ENCODE assay signal across 21 cellular contexts in the genomic region with DNA sequence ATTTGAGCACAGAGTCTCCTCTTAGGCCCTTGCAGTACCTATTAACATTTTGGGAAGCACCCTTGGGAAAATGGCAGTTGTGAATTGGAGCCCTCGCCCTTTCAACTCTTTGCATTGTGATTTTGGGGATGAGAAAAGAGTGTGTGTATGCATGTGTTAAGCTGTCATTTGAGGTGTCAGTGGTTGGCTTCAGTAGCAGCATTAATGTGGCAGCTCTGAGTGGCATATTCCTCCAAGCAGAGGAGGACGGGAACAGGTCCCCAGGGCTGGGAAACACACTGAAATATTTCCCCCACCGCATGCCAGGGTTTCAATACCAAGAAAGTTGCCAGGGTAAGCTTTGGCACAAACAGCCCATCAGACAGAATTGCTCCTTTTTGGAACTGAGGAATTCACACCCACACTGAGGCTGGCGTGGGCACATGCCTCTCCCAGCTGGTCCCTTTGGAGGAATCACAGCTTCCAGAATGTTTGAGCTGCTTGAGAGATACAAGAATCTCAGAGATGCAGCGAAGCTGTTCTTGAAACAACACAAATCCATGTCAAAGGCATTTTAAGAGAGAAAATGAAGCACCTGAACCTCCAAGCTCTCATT.
A peak's percentile ranks its signal among the peaks of the same experiment; 100 is the strongest.
DNase-seq lines count a peak whose midpoint lies in the region; ATAC-seq and TF ChIP-seq lines count a peak whose summit lies in the region.
"Had no signal": no experiment of that assay in that cellular context is flagged by ENCODE, and none has a peak within 500 bp of the region (broad histone marks: within the 10 kb centered on the region; RNA-seq: fewer than 3 reads in every experiment).

No MANE protein-coding gene starts in this region.

- H3K27ac ChIP-seq in PC-9 (no peak overlapping the region), cingulate gyrus (ENCODE audit: low read depth, low read length) (peak overlapping the region; percentile 29), neural cell (ENCODE audit: low read length) (peak overlapping the region; percentile 71), heart right ventricle (no peak overlapping the region), upper lobe of right lung (no peak overlapping the region)
- H3K27ac ChIP-seq: A549, BLaER1, SJCRH30 had no signal

- TF ChIP-seq EP300 in neural cell (conservative IDR thresholded peaks at IDR 0.05; ENCODE audit: poor library complexity, severe bottlenecking), result peak; percentile 95

- no peaks in the 10 kb centered on the region for H3K4me1 Mint-ChIP-seq in effector memory CD8-positive, alpha-beta T cell (ENCODE audit: low read depth in 2 of 2)
- H3K4me1 Mint-ChIP-seq in osteocyte (ENCODE audit: unreplicated experiment), result no peaks in the 10 kb centered on the region
- H3K4me1 Mint-ChIP-seq: CD4-positive, alpha-beta memory T cell had no signal

- no TSS peak for BruUV-seq in PC-9 (replicated peaks; lab: Mats Ljungman, UMichigan)

- no peaks in the 10 kb centered on the region for H3K9me3 Mint-ChIP-seq in effector memory CD8-positive, alpha-beta T cell
- H3K9me3 Mint-ChIP-seq in osteocyte (ENCODE audit: unreplicated experiment), result no peaks in the 10 kb centered on the region

- no peaks in the 10 kb centered on the region for H3K36me3 Mint-ChIP-seq in effector memory CD8-positive, alpha-beta T cell (ENCODE audit: insufficient read depth)
- H3K36me3 Mint-ChIP-seq in osteocyte (ENCODE audit: unreplicated experiment), result no peaks in the 10 kb centered on the region
- H3K36me3 Mint-ChIP-seq: CD4-positive, alpha-beta memory T cell had no signal

- H3K4me3 Mint-ChIP-seq in effector memory CD8-positive, alpha-beta T cell, result no peak overlapping the region
- no peak overlapping the region for H3K4me3 Mint-ChIP-seq in osteocyte (ENCODE audit: unreplicated experiment)
- H3K4me3 Mint-ChIP-seq: CD4-positive, alpha-beta memory T cell had no signal

- H3F3A ChIP-seq in PC-9 (ENCODE audit: insufficient read depth, low read depth) (no peaks in the 10 kb centered on the region), neural cell (ENCODE audit: insufficient read depth, low read length, poor library complexity, severe bottlenecking) (no peaks in the 10 kb centered on the region)

- H3K36me3 ChIP-seq in PC-9 (ENCODE audit: low read depth), result no peaks in the 10 kb centered on the region
- H3K36me3 ChIP-seq in neural cell (ENCODE audit: insufficient read depth, low read length), result no peaks in the 10 kb centered on the region
- H3K36me3 ChIP-seq in heart right ventricle, result no peaks in the 10 kb centered on the region
- H3K36me3 ChIP-seq in upper lobe of right lung, result no peaks in the 10 kb centered on the region
- H3K36me3 ChIP-seq: BLaER1, SJCRH30 had no signal

- TF ChIP-seq CTCF in PC-9 (conservative IDR thresholded peaks at IDR 0.05), result no peak
- no peak for TF ChIP-seq CTCF in neural cell (IDR thresholded peaks at IDR 0.05; ENCODE audit: poor library complexity, severe bottlenecking)
- no peak for TF ChIP-seq CTCF in heart right ventricle (IDR thresholded peaks at IDR 0.05)
- TF ChIP-seq CTCF in osteocyte (IDR thresholded peaks at IDR 0.05), result no peak
- no peak for TF ChIP-seq CTCF in upper lobe of right lung (IDR thresholded peaks at IDR 0.05)

- CTCF ChIA-PET in PC-9 (lab: Charles Lee), result interaction anchor here (0.5 kb wide), 1 partner anchor 626 kb away, joined by 6 read pairs; no protein-coding TSS in a partner anchor

- H3K4me1 ChIP-seq in PC-9 (replicated peaks; ENCODE audit: insufficient read depth), result no peaks in the 10 kb centered on the region
- no peaks in the 10 kb centered on the region for H3K4me1 ChIP-seq in heart right ventricle
- H3K4me1 ChIP-seq in upper lobe of right lung, result no peaks in the 10 kb centered on the region
- H3K4me1 ChIP-seq: A549, BLaER1, SJCRH30 had no signal

- no peaks in the 10 kb centered on the region for H3K79me2 ChIP-seq in PC-9 (ENCODE audit: low read depth)
- no peaks in the 10 kb centered on the region for H3K79me2 ChIP-seq in neural cell (replicated peaks; ENCODE audit: insufficient read depth, low read length)

- H3K9ac ChIP-seq in neural cell (ENCODE audit: low read length), result peak overlapping the region; percentile 48
- H3K9ac ChIP-seq: BLaER1 had no signal

- no peak overlapping the region for H3K27ac Mint-ChIP-seq in effector memory CD8-positive, alpha-beta T cell
- H3K27ac Mint-ChIP-seq in osteocyte (ENCODE audit: unreplicated experiment), result no peak overlapping the region
- H3K27ac Mint-ChIP-seq: CD4-positive, alpha-beta memory T cell had no signal

- H3K4me3 ChIP-seq in PC-9, result no peak overlapping the region
- peak overlapping the region; percentile 30 for H3K4me3 ChIP-seq in neural cell (ENCODE audit: low read length)
- H3K4me3 ChIP-seq in heart right ventricle, result no peak overlapping the region
- H3K4me3 ChIP-seq in upper lobe of right lung, result no peak overlapping the region
- H3K4me3 ChIP-seq: A549, BLaER1, SJCRH30 had no signal

- H3K27me3 ChIP-seq in PC-9 (ENCODE audit: insufficient read depth, low read depth) (no peaks in the 10 kb centered on the region), neural cell (ENCODE audit: insufficient read depth, low read depth, low read length) (no peaks in the 10 kb centered on the region), heart right ventricle (peaks cover 0 to 15% (median 4%) of the 10 kb centered on the region in 7 donors), upper lobe of right lung (peaks cover 7% of the 10 kb centered on the region)
- H3K27me3 ChIP-seq: BLaER1, SJCRH30 had no signal

- WGBS in heart right ventricle, 2 donors, result 67 to 72% methylated on average over 5 of the region's 5 CpGs

- no peaks in the 10 kb centered on the region for H3K9me2 ChIP-seq in PC-9 (ENCODE audit: insufficient read depth)
- H3K9me2 ChIP-seq in neural cell (ENCODE audit: insufficient read depth, low read length), result no peaks in the 10 kb centered on the region

- intact Hi-C loops in PC-9 (cut with micrococcal nuclease; ENCODE audit: unreplicated experiment), result no loop called here
- intact Hi-C loops in heart right ventricle (cut with DNase I), result no loop called here
- intact Hi-C loops in upper lobe of right lung (cut with DNase I), result no loop called here

- no peaks in the 10 kb centered on the region for H3K9me3 ChIP-seq in PC-9 (ENCODE audit: insufficient read depth, low read depth)
- H3K9me3 ChIP-seq in neural cell (ENCODE audit: low read length), result no peaks in the 10 kb centered on the region
- no peaks in the 10 kb centered on the region for H3K9me3 ChIP-seq in heart right ventricle
- no peaks in the 10 kb centered on the region for H3K9me3 ChIP-seq in upper lobe of right lung
- H3K9me3 ChIP-seq: A549, BLaER1, SJCRH30 had no signal

- H2AFZ ChIP-seq in PC-9 (0 out of 2 replicates have a peak overlapping the region, but pooled peaks have one; percentile 41), neural cell (ENCODE audit: low read depth, low read length) (no peak overlapping the region)

- no peak overlapping the region for H3K4me2 ChIP-seq in PC-9
- H3K4me2 ChIP-seq in neural cell (ENCODE audit: low read length), result peak overlapping the region; percentile 26
- H3K4me2 ChIP-seq: A549, BLaER1 had no signal

- ATAC-seq in heart right ventricle, result no peak
- ATAC-seq in effector memory CD8-positive, alpha-beta T cell (replicated peaks), result no peak
- ATAC-seq in upper lobe of right lung, result no peak
- ATAC-seq: A549, HCT116, HepG2 had no signal

- TF ChIP-seq RAD21 in neural cell (conservative IDR thresholded peaks at IDR 0.05), result no peak

- H3K27me3 Mint-ChIP-seq in effector memory CD8-positive, alpha-beta T cell, result peaks cover 38 to 61% of the 10 kb centered on the region in 2 donors
- H3K27me3 Mint-ChIP-seq in osteocyte (ENCODE audit: unreplicated experiment), result peaks cover 4% of the 10 kb centered on the region

- H4K20me1 ChIP-seq in PC-9 (ENCODE audit: insufficient read depth), result no peaks in the 10 kb centered on the region
- H4K20me1 ChIP-seq in neural cell (ENCODE audit: insufficient read depth), result no peaks in the 10 kb centered on the region
- H4K20me1 ChIP-seq: BLaER1 had no signal

- DNase-seq in PC-9 (peak in 1 of 2 experiments; percentile 25), putamen (ENCODE audit: low spot score) (peak; percentile 22), heart right ventricle (no peak), osteocyte (ENCODE audit: extremely low spot score, unreplicated experiment) (no peak), upper lobe of right lung (no peak)
- no peak for DNase-seq in effector memory CD8-positive, alpha-beta T cell
- DNase-seq: CD4-positive, alpha-beta memory T cell; DMS153; GF-D8; KG1; NCI-H1105 treated with DMSO at 0.1 percent for 48 hours; NCI-H187; NCI-H2227 treated with DMSO at 0.1 percent for 48 hours; NCI-H524 treated with DMSO at 0.1 percent for 48 hours; SJCRH30 had no signal

- POLR2A ChIA-PET in PC-9 (lab: Charles Lee; ENCODE audit: unreplicated experiment), result no interaction called here

TF ChIP-seq in neural cell, 6 proteins besides CTCF, POLR2A, EP300 and RAD21 (continues in another document):
- TF ChIP-seq MXI1 (conservative IDR thresholded peaks at IDR 0.05; ENCODE audit: poor library complexity, severe bottlenecking), result peak; percentile 43
- TF ChIP-seq EZH2 (IDR thresholded peaks at IDR 0.05; ENCODE audit: borderline replicate concordance, insufficient read depth, low read length, poor library complexity, severe bottlenecking), result no peak
- TF ChIP-seq POLR2AphosphoS5 (IDR thresholded peaks at IDR 0.05), result peak; percentile 75
- TF ChIP-seq SMC3 (conservative IDR thresholded peaks at IDR 0.05; ENCODE audit: poor library complexity), result no peak
- TF ChIP-seq TAF1 (IDR thresholded peaks at IDR 0.05; ENCODE audit: low read depth), result no peak

Comparison
In these comparisons a context has a peak if more than half of its experiments do, and no peak if none do; other contexts are left out.
1. H3K27ac ChIP-seq: peak in cingulate gyrus (single experiment) and neural cell (single experiment); none in PC-9 (single experiment), heart right ventricle (0 of 10) and upper lobe of right lung (single experiment).